ENCODE assay signal across 33 cellular contexts in genomic region chr5:71743135-71743534, GRCh38. TPM values are rescaled to one million over a fixed set of nuclear protein-coding genes. Genes with fewer than 3 reads are reported as not detected.
A peak's percentile ranks its signal among the peaks of the same experiment; 100 is the strongest.
DNase-seq lines count a peak whose midpoint lies in the region; ATAC-seq and TF ChIP-seq lines count a peak whose summit lies in the region.
"Had no signal": no experiment of that assay in that cellular context is flagged by ENCODE, and none has a peak within 500 bp of the region (broad histone marks: within the 10 kb centered on the region; RNA-seq: fewer than 3 reads in every experiment).

No MANE protein-coding gene starts in this region.

- H3K27ac Mint-ChIP-seq in neural crest cell (ENCODE audit: unreplicated experiment) (peak overlapping the region; percentile 21), chondrocyte (ENCODE audit: unreplicated experiment) (no peak overlapping the region)
- H3K27ac Mint-ChIP-seq: activated T-helper 17 cell treated with anti-CD3 and anti-CD28 coated beads, Interleukin-2, amount 50 U/mL, for 72 hours; naive thymus-derived CD8-positive, alpha-beta T cell; T-helper 2 cell treated with Interferon-gamma antibody and Interleukin-4, amounts not matched to agents 5 μg/mL and 100 μg/mL, for 36 hours had no signal

- H3K79me2 ChIP-seq in SK-N-SH (ENCODE audit: insufficient read depth), result no peaks in the 10 kb centered on the region

- no peak overlapping the region for H2AFZ ChIP-seq in SK-N-SH (ENCODE audit: low read depth)

- no peaks in the 10 kb centered on the region for H4K20me1 ChIP-seq in SK-N-SH (ENCODE audit: insufficient read depth)

- intact Hi-C loops in esophagus muscularis mucosa (cut with DNase I), result no loop called here

- no peak for TF ChIP-seq RAD21 in SK-N-SH (IDR thresholded peaks at IDR 0.05; ENCODE audit: low read length)

- WGBS in SK-N-SH (ENCODE audit: low lambda C conversion rate), result 50% methylated on average over 6 of the region's 6 CpGs
- WGBS in esophagus muscularis mucosa, result 39% methylated on average over 6 of the region's 6 CpGs

- TF ChIP-seq EP300 in SK-N-SH (IDR thresholded peaks at IDR 0.05; ENCODE audit: borderline replicate concordance in 1 of 2, low read depth in 1 of 2, low read length in 1 of 2), result no peak
- no peak for TF ChIP-seq EP300 in esophagus muscularis mucosa (IDR thresholded peaks at IDR 0.05)

- H3K36me3 ChIP-seq in SK-N-SH (replicated peaks in 1 of 2; ENCODE audit: control insufficient read depth in 1 of 2, insufficient read depth in 2 of 2, low read length in 1 of 2) (no peaks in the 10 kb centered on the region), esophagus muscularis mucosa (no peaks in the 10 kb centered on the region)
- H3K36me3 ChIP-seq: thyroid gland had no signal

- TF ChIP-seq POLR2A in esophagus muscularis mucosa (IDR thresholded peaks at IDR 0.05; ENCODE audit: low read depth), result no peak

- H3K9me3 ChIP-seq in SK-N-SH, result no peaks in the 10 kb centered on the region
- H3K9me3 ChIP-seq in esophagus muscularis mucosa, result no peaks in the 10 kb centered on the region
- H3K9me3 ChIP-seq: thyroid gland had no signal

- H3K4me3 ChIP-seq in SK-N-SH (ENCODE audit: low read depth in 2 of 2, low read length in 1 of 2), result no peak overlapping the region
- no peak overlapping the region for H3K4me3 ChIP-seq in esophagus muscularis mucosa
- H3K4me3 ChIP-seq: thyroid gland had no signal

- H3K4me1 Mint-ChIP-seq in neural crest cell, result no peaks in the 10 kb centered on the region
- H3K4me1 Mint-ChIP-seq in chondrocyte (ENCODE audit: low read depth), result no peaks in the 10 kb centered on the region
- H3K4me1 Mint-ChIP-seq: activated T-helper 17 cell treated with anti-CD3 and anti-CD28 coated beads, Interleukin-2, amount 50 U/mL, for 72 hours; naive thymus-derived CD8-positive, alpha-beta T cell had no signal

- H3K4me3 Mint-ChIP-seq in neural crest cell (no peak overlapping the region), chondrocyte (ENCODE audit: unreplicated experiment) (no peak overlapping the region)
- H3K4me3 Mint-ChIP-seq: activated T-helper 17 cell treated with anti-CD3 and anti-CD28 coated beads, Interleukin-2, amount 50 U/mL, for 72 hours; naive thymus-derived CD8-positive, alpha-beta T cell; T-helper 2 cell treated with Interferon-gamma antibody and Interleukin-4, amounts not matched to agents 5 μg/mL and 100 μg/mL, for 36 hours had no signal

- no peaks in the 10 kb centered on the region for H3F3A ChIP-seq in SK-N-SH (replicated peaks; ENCODE audit: insufficient read depth)

- no peak overlapping the region for H3K9ac ChIP-seq in SK-N-SH

- ATAC-seq in SK-N-SH treated with all-trans-retinoic acid at 6 μM for 48 hours (no peak), GM21619 (IDR thresholded peaks at IDR 0.05; ENCODE audit: unreplicated experiment) (no peak), GM21526 (IDR thresholded peaks at IDR 0.05; ENCODE audit: low FRiP score, unreplicated experiment) (no peak)
- ATAC-seq: activated T-helper 17 cell treated with anti-CD3 and anti-CD28 coated beads, Interleukin-2, amount 50 U/mL, for 72 hours; left ventricle myocardium superior; naive thymus-derived CD8-positive, alpha-beta T cell; stimulated activated naive CD8-positive, alpha-beta T cell treated with anti-CD3 and anti-CD28 coated beads, Interleukin-15, Interleukin-2, amounts not matched to agents 100 U/mL and 50 U/mL, for 24 hours had no signal

- H3K4me1 ChIP-seq in SK-N-SH (ENCODE audit: control insufficient read depth in 1 of 2, insufficient read depth in 2 of 2, low read depth in 1 of 2, low read length in 1 of 2), result peaks cover 0 to 2% of the 10 kb centered on the region in 2 experiments; a peak in 1 of 4 replicates
- H3K4me1 ChIP-seq in esophagus muscularis mucosa, result peaks cover 0 to 16% (median 5%) of the 10 kb centered on the region in 4 donors

- CTCF ChIA-PET in SK-N-SH (lab: Yijun Ruan, JAX), result interaction anchor here (1.4 to 2.3 kb wide), 2 partner anchors 13 to 15 kb away, joined by 4 to 10 read pairs; no protein-coding TSS in a partner anchor

- TF ChIP-seq CTCF in SK-N-SH (IDR thresholded peaks at IDR 0.05), result no peak
- TF ChIP-seq CTCF in esophagus muscularis mucosa (IDR thresholded peaks at IDR 0.05), result no peak
- TF ChIP-seq CTCF in neural crest cell (conservative IDR thresholded peaks at IDR 0.05), result no peak
- no peak for TF ChIP-seq CTCF in chondrocyte (IDR thresholded peaks at IDR 0.05)

- H3K9me2 ChIP-seq in SK-N-SH, result no peaks in the 10 kb centered on the region

- H3K27me3 Mint-ChIP-seq in neural crest cell (ENCODE audit: low read depth), result no peaks in the 10 kb centered on the region
- H3K27me3 Mint-ChIP-seq in chondrocyte (ENCODE audit: low read depth), result peaks cover 17% of the 10 kb centered on the region

- peaks cover 2% of the 10 kb centered on the region for H3K9me3 Mint-ChIP-seq in neural crest cell
- peaks cover 6% of the 10 kb centered on the region for H3K9me3 Mint-ChIP-seq in chondrocyte (ENCODE audit: low read depth)
- H3K9me3 Mint-ChIP-seq: activated T-helper 17 cell treated with anti-CD3 and anti-CD28 coated beads, Interleukin-2, amount 50 U/mL, for 72 hours; T-helper 2 cell treated with Interferon-gamma antibody and Interleukin-4, amounts not matched to agents 5 μg/mL and 100 μg/mL, for 36 hours had no signal

- H3K27ac ChIP-seq in SK-N-SH (ENCODE audit: low read depth in 2 of 2, low read length in 1 of 2) (no peak overlapping the region), esophagus muscularis mucosa (replicated peaks in 1 of 4) (peak overlapping the region in 2 of 4 donors; percentile 22 to 34), substantia nigra (ENCODE audit: low read depth, low read length, poor library complexity, severe bottlenecking) (no peak overlapping the region)

- DNase-seq in SK-N-SH (no peak), esophagus muscularis mucosa (ENCODE audit: extremely low spot score) (peak; percentile 74), neural crest cell (ENCODE audit: low read depth, low spot score) (no peak), chondrocyte (ENCODE audit: low spot score) (no peak), substantia nigra (lab: John Stamatoyannopoulos, UW) (no peak)
- DNase-seq: 8988T; activated naive CD4-positive, alpha-beta T cell treated with anti-CD3 and anti-CD28 coated beads, Interleukin-2, amount 50 U/mL, for 16 hours; amygdala; C1 segment of cervical spinal cord; COR-L47; effector CD4-positive, alpha-beta T cell; GOT3; KBM-7; left ventricle myocardium superior; naive thymus-derived CD8-positive, alpha-beta T cell; NCI-H1092 treated with DMSO at 0.1 percent for 48 hours; NCI-H1694 treated with DMSO at 0.1 percent for 48 hours; NCI-H446 treated with DMSO at 0.1 percent for 48 hours; NCI-H774; retina; SHP77 treated with DMSO at 0.1 percent for 48 hours; small intestine; stimulated activated naive CD8-positive, alpha-beta T cell treated with anti-CD3 and anti-CD28 coated beads, Interleukin-15, Interleukin-2, amounts not matched to agents 100 U/mL and 50 U/mL, for 24 hours; thyroid gland had no signal

- H3K4me2 ChIP-seq in SK-N-SH, result no peak overlapping the region

- POLR2A ChIA-PET in SK-N-SH (lab: Yijun Ruan, JAX), result no interaction called here

- no peaks in the 10 kb centered on the region for H3K27me3 ChIP-seq in SK-N-SH (ENCODE audit: insufficient read depth)
- H3K27me3 ChIP-seq in esophagus muscularis mucosa, result no peaks in the 10 kb centered on the region
- H3K27me3 ChIP-seq: thyroid gland had no signal

- H3K36me3 Mint-ChIP-seq in neural crest cell (ENCODE audit: low read depth), result no peaks in the 10 kb centered on the region
- no peaks in the 10 kb centered on the region for H3K36me3 Mint-ChIP-seq in chondrocyte (ENCODE audit: low read depth)

TF ChIP-seq in SK-N-SH treated with all-trans-retinoic acid at 6 μM for 48 hours, 23 proteins besides CTCF, POLR2A, EP300 and RAD21 (continues in another document):
- TF ChIP-seq CSDC2 (CRISPR knock-in tag; IDR thresholded peaks at IDR 0.05) (no peak), ESRRG (CRISPR knock-in tag; IDR thresholded peaks at IDR 0.05) (no peak), ZC3H10 (CRISPR knock-in tag; IDR thresholded peaks at IDR 0.05) (no peak), ARNTL (CRISPR knock-in tag; IDR thresholded peaks at IDR 0.05; ENCODE audit: borderline replicate concordance, low read depth) (no peak)
- TF ChIP-seq, protein P1, sequence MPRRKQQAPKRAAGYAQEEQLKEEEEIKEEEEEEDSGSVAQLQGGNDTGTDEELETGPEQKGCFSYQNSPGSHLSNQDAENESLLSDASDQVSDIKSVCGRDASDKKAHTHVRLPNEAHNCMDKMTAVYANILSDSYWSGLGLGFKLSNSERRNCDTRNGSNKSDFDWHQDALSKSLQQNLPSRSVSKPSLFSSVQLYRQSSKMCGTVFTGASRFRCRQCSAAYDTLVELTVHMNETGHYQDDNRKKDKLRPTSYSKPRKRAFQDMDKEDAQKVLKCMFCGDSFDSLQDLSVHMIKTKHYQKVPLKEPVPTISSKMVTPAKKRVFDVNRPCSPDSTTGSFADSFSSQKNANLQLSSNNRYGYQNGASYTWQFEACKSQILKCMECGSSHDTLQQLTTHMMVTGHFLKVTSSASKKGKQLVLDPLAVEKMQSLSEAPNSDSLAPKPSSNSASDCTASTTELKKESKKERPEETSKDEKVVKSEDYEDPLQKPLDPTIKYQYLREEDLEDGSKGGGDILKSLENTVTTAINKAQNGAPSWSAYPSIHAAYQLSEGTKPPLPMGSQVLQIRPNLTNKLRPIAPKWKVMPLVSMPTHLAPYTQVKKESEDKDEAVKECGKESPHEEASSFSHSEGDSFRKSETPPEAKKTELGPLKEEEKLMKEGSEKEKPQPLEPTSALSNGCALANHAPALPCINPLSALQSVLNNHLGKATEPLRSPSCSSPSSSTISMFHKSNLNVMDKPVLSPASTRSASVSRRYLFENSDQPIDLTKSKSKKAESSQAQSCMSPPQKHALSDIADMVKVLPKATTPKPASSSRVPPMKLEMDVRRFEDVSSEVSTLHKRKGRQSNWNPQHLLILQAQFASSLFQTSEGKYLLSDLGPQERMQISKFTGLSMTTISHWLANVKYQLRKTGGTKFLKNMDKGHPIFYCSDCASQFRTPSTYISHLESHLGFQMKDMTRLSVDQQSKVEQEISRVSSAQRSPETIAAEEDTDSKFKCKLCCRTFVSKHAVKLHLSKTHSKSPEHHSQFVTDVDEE (CRISPR knock-in tag; IDR thresholded peaks at IDR 0.05), result no peak

RNA-seq across cellular contexts. Expression of gene CARTPT, which starts 24.1 kb away (rescaled TPM):
- not detected in 2 replicates for polyA plus RNA-seq in SK-N-SH (2012; rRNA removed)
- polyA plus RNA-seq in SK-N-SH (2012; cell fraction: cytosol; rRNA removed), result not detected in 2 replicates
- polyA plus RNA-seq in SK-N-SH (2012; cell fraction: nucleus; rRNA removed), result not detected in 2 replicates
- total RNA-seq in esophagus muscularis mucosa, result 10 to 100 TPM in 2 of 4 donors, 1 to 10 TPM in 2; 7.1 to 24.7 (median 15.5) TPM
- total RNA-seq in neural crest cell, result not detected in 2 replicates
- not detected in 3 replicates for total RNA-seq in chondrocyte
- total RNA-seq: activated T-helper 17 cell treated with anti-CD3 and anti-CD28 coated beads, Interleukin-2, amount 50 U/mL, for 72 hours; cerebellum; glomerular endothelial cell; left ventricle myocardium superior; M059J; naive thymus-derived CD8-positive, alpha-beta T cell; osteocyte had no signal
- polyA plus RNA-seq: naive thymus-derived CD8-positive, alpha-beta T cell had no signal
